ENCODE assay signal across 8 cellular contexts in the genomic region with DNA sequence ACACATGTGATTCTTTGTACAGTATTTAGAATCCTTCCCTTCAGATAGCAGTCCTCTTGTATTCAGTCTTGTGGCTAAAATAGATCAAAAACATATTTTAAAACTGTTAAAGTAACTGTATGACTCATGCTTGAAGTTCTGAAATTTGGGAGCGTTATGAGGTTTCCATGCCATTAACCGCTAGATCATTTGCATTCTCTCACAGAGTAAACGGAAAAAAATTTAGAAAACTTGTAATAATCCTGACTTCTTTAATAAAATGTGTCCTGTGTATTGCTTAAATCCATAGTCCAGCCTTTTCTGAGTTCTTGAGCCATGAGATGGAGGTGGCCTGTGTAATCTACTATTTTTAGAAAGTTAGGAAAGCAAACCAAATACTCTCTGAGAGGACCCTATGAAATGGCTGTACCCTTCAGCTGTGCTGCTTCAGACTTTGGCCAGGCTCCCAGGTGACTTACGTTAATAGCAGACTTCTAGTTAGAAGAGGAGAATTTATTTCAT. TPM values are rescaled to one million over a fixed set of nuclear protein-coding genes. Genes with fewer than 3 reads are reported as not detected.
DNase-seq lines count a peak whose midpoint lies in the region; ATAC-seq and TF ChIP-seq lines count a peak whose summit lies in the region.

No MANE protein-coding gene starts in this region.

- no peak for TF ChIP-seq CTCF in transverse colon (IDR thresholded peaks at IDR 0.05)

- TF ChIP-seq POLR2A in transverse colon (IDR thresholded peaks at IDR 0.05): no peak

- no peaks in the 10 kb centered on the region for H3K9me3 ChIP-seq in transverse colon

- intact Hi-C loops in transverse colon (cut with DNase I; ENCODE audit: low total_unique reads): no loop called here

- H3K27me3 Mint-ChIP-seq in activated naive CD8-positive, alpha-beta T cell treated with anti-CD3 and anti-CD28 coated beads, Interleukin-2, amount 10 ng/mL, durations not matched to agents 7 days and 5 days: no peaks in the 10 kb centered on the region

- H3K27ac Mint-ChIP-seq in activated naive CD8-positive, alpha-beta T cell treated with anti-CD3 and anti-CD28 coated beads, Interleukin-2, amount 10 ng/mL, durations not matched to agents 7 days and 5 days: peak overlapping the region; percentile 33

- WGBS in transverse colon (ENCODE audit: low coverage in 1 of 2), 2 donors: 43 to 51% methylated on average over 4 of the region's 4 CpGs

- H3K9me3 Mint-ChIP-seq in activated naive CD8-positive, alpha-beta T cell treated with anti-CD3 and anti-CD28 coated beads, Interleukin-2, amount 10 ng/mL, durations not matched to agents 7 days and 5 days: no peaks in the 10 kb centered on the region

- H3K4me1 ChIP-seq in transverse colon: peaks cover 34 to 99% (median 77%) of the 10 kb centered on the region in 4 donors

- H3K36me3 ChIP-seq in transverse colon: no peaks in the 10 kb centered on the region

- peak overlapping the region; percentile 88 to 91 (median 90) for H3K27ac ChIP-seq in transverse colon

- POLR2A ChIA-PET in activated naive CD8-positive, alpha-beta T cell treated with anti-CD3 and anti-CD28 coated beads, Interleukin-2, amount 10 ng/mL, durations not matched to agents 7 days and 5 days (lab: Charles Lee): interaction anchor here (0.6 kb wide), 2 partner anchors 164 to 461 kb away, joined by 3 to 4 read pairs; no protein-coding TSS in a partner anchor

- H3K4me3 ChIP-seq in transverse colon: peak overlapping the region in 2 of 4 donors; percentile 2 to 44

- H3K4me1 Mint-ChIP-seq in activated naive CD8-positive, alpha-beta T cell treated with anti-CD3 and anti-CD28 coated beads, Interleukin-2, amount 10 ng/mL, durations not matched to agents 7 days and 5 days: peaks cover 63% of the 10 kb centered on the region

- H3K4me3 Mint-ChIP-seq in activated naive CD8-positive, alpha-beta T cell treated with anti-CD3 and anti-CD28 coated beads, Interleukin-2, amount 10 ng/mL, durations not matched to agents 7 days and 5 days: peak overlapping the region; percentile 28

- peaks cover 26% of the 10 kb centered on the region for H3K36me3 Mint-ChIP-seq in activated naive CD8-positive, alpha-beta T cell treated with anti-CD3 and anti-CD28 coated beads, Interleukin-2, amount 10 ng/mL, durations not matched to agents 7 days and 5 days

- no peaks in the 10 kb centered on the region for H3K27me3 ChIP-seq in transverse colon

- in situ Hi-C loops in transverse colon (cut with MboI; ENCODE audit: low pct_ligation_motif_present in 1 of 4, low pct_unique_long_range_greater_than_20kb in 1 of 4, low sequenced_read_pairs in 3 of 4) (no loop called here), KBM-7 (cut with MboI; ENCODE audit: low pct_unique_long_range_greater_than_20kb, low sequenced_read_pairs) (no loop called here)

- ATAC-seq in GM21515 (IDR thresholded peaks at IDR 0.05; ENCODE audit: unreplicated experiment) (peak; percentile 59), HG03575 (IDR thresholded peaks at IDR 0.05; ENCODE audit: extremely low read depth, insufficient number of reproducible peaks, low FRiP score, unreplicated experiment) (peak; percentile 66)
- peak; percentile 52 for ATAC-seq in activated naive CD8-positive, alpha-beta T cell treated with anti-CD3 and anti-CD28 coated beads, Interleukin-2, amount 10 ng/mL, durations not matched to agents 7 days and 5 days (ENCODE audit: low read depth)

- no peak for TF ChIP-seq EP300 in transverse colon (IDR thresholded peaks at IDR 0.05; ENCODE audit: low read depth)

- DNase-seq in EL (peak; percentile 90), left kidney (ENCODE audit: low read depth, low spot score) (peak; percentile 39), transverse colon (peak; percentile 55), T-helper 9 cell (no peak), KBM-7 (no peak)
- DNase-seq in activated naive CD8-positive, alpha-beta T cell treated with anti-CD3 and anti-CD28 coated beads, Interleukin-2, amount 10 ng/mL, durations not matched to agents 7 days and 5 days: no peak

RNA-seq across cellular contexts. Expression of a gene that starts 33.8 kb away (rescaled TPM):
- total RNA-seq in activated naive CD8-positive, alpha-beta T cell treated with anti-CD3 and anti-CD28 coated beads, Interleukin-2, amount 10 ng/mL, durations not matched to agents 7 days and 5 days: 100 to 1,000 TPM; 446 to 447 TPM
- 100 to 1,000 TPM; 232 to 658 (median 509) TPM for total RNA-seq in transverse colon

Comparison
In these comparisons a context has a peak if more than half of its experiments do, and no peak if none do; other contexts are left out.
1. DNase-seq: peak in EL (single experiment), left kidney (single experiment) and transverse colon (single experiment); none in activated naive CD8-positive, alpha-beta T cell treated with anti-CD3 and anti-CD28 coated beads, Interleukin-2, amount 10 ng/mL, durations not matched to agents 7 days and 5 days (single experiment), T-helper 9 cell (single experiment) and KBM-7 (single experiment).
2. Peak in every context shown above with its lines, with median percentiles within 50 percentile points of each other: ATAC-seq.